Comparison of ENCODE assay signal across 17 cellular contexts in genomic region chr17:82479602-82480001, GRCh38. TPM values are rescaled to one million over a fixed set of nuclear protein-coding genes. Genes with fewer than 3 reads are reported as not detected.
DNase-seq lines count a peak whose midpoint lies in the region; ATAC-seq and TF ChIP-seq lines count a peak whose summit lies in the region.
"Had no signal": no experiment of that assay in that cellular context is flagged by ENCODE, and none has a peak within 500 bp of the region (broad histone marks: within the 10 kb centered on the region; RNA-seq: fewer than 3 reads in every experiment).

No MANE protein-coding gene starts in this region.

- no peaks in the 10 kb centered on the region for H3K9me3 Mint-ChIP-seq in activated T-cell treated with anti-CD3 and anti-CD28 coated beads, Interleukin-2, amount 50 U/mL, for 24 hours
- H3K9me3 Mint-ChIP-seq in central memory CD8-positive, alpha-beta T cell = no peaks in the 10 kb centered on the region

- H3K27ac ChIP-seq in KOPT-K1 (ENCODE audit: low read depth, low read length, poor library complexity, severe bottlenecking) (peak overlapping the region; percentile 31), osteoblast (ENCODE audit: low read depth, low read length) (no peak overlapping the region), WERI-Rb-1 (no peak overlapping the region)
- H3K27ac ChIP-seq: C4-2B had no signal

- H3K79me2 ChIP-seq in osteoblast (ENCODE audit: insufficient read depth, low read length) = no peaks in the 10 kb centered on the region

- H3K27ac Mint-ChIP-seq in activated T-cell treated with anti-CD3 and anti-CD28 coated beads, Interleukin-2, amount 50 U/mL, for 24 hours = peak overlapping the region; percentile 41
- H3K27ac Mint-ChIP-seq in central memory CD8-positive, alpha-beta T cell (ENCODE audit: low read depth) = peak overlapping the region; percentile 76

- H3K4me2 ChIP-seq in osteoblast (ENCODE audit: insufficient read depth, low read length) = no peak overlapping the region

- H3K36me3 ChIP-seq in KOPT-K1 (ENCODE audit: insufficient read depth, low read length) (peaks cover 99% of the 10 kb centered on the region), osteoblast (ENCODE audit: insufficient read depth, low read length) (peaks cover 18% of the 10 kb centered on the region), WERI-Rb-1 (peaks cover 99% of the 10 kb centered on the region)

- H3K27me3 ChIP-seq in osteoblast (ENCODE audit: insufficient read depth, low read length) (no peaks in the 10 kb centered on the region), WERI-Rb-1 (ENCODE audit: insufficient read depth, low read depth, severe bottlenecking) (no peaks in the 10 kb centered on the region)

- H3K4me1 ChIP-seq in osteoblast (ENCODE audit: insufficient read depth, low read length) = no peaks in the 10 kb centered on the region

- peaks cover 8% of the 10 kb centered on the region for H3K4me1 Mint-ChIP-seq in activated T-cell treated with anti-CD3 and anti-CD28 coated beads, Interleukin-2, amount 50 U/mL, for 24 hours (ENCODE audit: low read depth)
- no peaks in the 10 kb centered on the region for H3K4me1 Mint-ChIP-seq in central memory CD8-positive, alpha-beta T cell

- H3K9me3 ChIP-seq in KOPT-K1 (ENCODE audit: insufficient read depth, low read length, poor library complexity, severe bottlenecking) = no peaks in the 10 kb centered on the region
- H3K9me3 ChIP-seq in osteoblast (ENCODE audit: low read depth, low read length) = no peaks in the 10 kb centered on the region
- no peaks in the 10 kb centered on the region for H3K9me3 ChIP-seq in WERI-Rb-1 (ENCODE audit: severe bottlenecking)

- H3K27me3 Mint-ChIP-seq in activated T-cell treated with anti-CD3 and anti-CD28 coated beads, Interleukin-2, amount 50 U/mL, for 24 hours = no peaks in the 10 kb centered on the region
- no peaks in the 10 kb centered on the region for H3K27me3 Mint-ChIP-seq in central memory CD8-positive, alpha-beta T cell

- H3K4me3 ChIP-seq in osteoblast (ENCODE audit: insufficient read depth, low read length) (no peak overlapping the region), WERI-Rb-1 (ENCODE audit: low read depth, low read length) (no peak overlapping the region)

- no peak for DNase-seq in activated T-cell treated with anti-CD3 and anti-CD28 coated beads, Interleukin-2, amount 50 U/mL, for 24 hours
- no peak for DNase-seq in activated T-cell treated with anti-CD3 and anti-CD28 coated beads, Interleukin-2, amount 50 U/mL, for 48 hours
- DNase-seq in central memory CD8-positive, alpha-beta T cell (ENCODE audit: low spot score in 2 of 2) = no peak
- DNase-seq in osteoblast (ENCODE audit: insufficient read length, low spot score, missing footprints) = peak; percentile 39
- no peak for DNase-seq in WERI-Rb-1
- DNase-seq in NOMO-1 treated with dmso at 0.1 percent for 144 hours (lab: John Stamatoyannopoulos, UW; ENCODE audit: unreplicated experiment) = no peak
- no peak for DNase-seq in LoVo (ENCODE audit: low spot score)
- DNase-seq: GOT3; KBM-7; MV-4-11; NCI-H1694 treated with DMSO at 0.1 percent for 48 hours; NK-92 treated with Interleukin-12 subunit alpha and Interleukin-12 subunit beta, amount 100 ng/mL, for 24 hours; OCI-M1; SHP77 had no signal

- TF ChIP-seq CTCF in osteoblast (IDR thresholded peaks at IDR 0.05; ENCODE audit: extremely low read depth, low read depth, low read length) = no peak
- TF ChIP-seq CTCF in WERI-Rb-1 (IDR thresholded peaks at IDR 0.05; ENCODE audit: low read depth, low read length) = no peak

- peaks cover 84% of the 10 kb centered on the region for H3K36me3 Mint-ChIP-seq in activated T-cell treated with anti-CD3 and anti-CD28 coated beads, Interleukin-2, amount 50 U/mL, for 24 hours (ENCODE audit: low read depth)
- peaks cover 44% of the 10 kb centered on the region for H3K36me3 Mint-ChIP-seq in central memory CD8-positive, alpha-beta T cell (ENCODE audit: insufficient read depth)

- ATAC-seq in central memory CD8-positive, alpha-beta T cell (replicated peaks; ENCODE audit: extremely low read depth, poor library complexity, severe bottlenecking) = no peak
- ATAC-seq: HepG2 had no signal

- H3K4me3 Mint-ChIP-seq in activated T-cell treated with anti-CD3 and anti-CD28 coated beads, Interleukin-2, amount 50 U/mL, for 24 hours = no peak overlapping the region
- no peak overlapping the region for H3K4me3 Mint-ChIP-seq in central memory CD8-positive, alpha-beta T cell

- no peak overlapping the region for H2AFZ ChIP-seq in osteoblast (ENCODE audit: low read length)

- peaks cover 2% of the 10 kb centered on the region for H4K20me1 ChIP-seq in osteoblast (ENCODE audit: insufficient read depth, low read length)

RNA-seq across cellular contexts. Expression of gene NARF, which starts 21.1 kb away (rescaled TPM):
- 34.4 and 36.8 TPM in 2 replicates for total RNA-seq in osteoblast

RNA-seq across cellular contexts. Expression of gene CYBC1, which starts 29.1 kb away (rescaled TPM):
- 72.4 and 75.1 TPM in 2 replicates for total RNA-seq in osteoblast

RNA-seq across cellular contexts. Expression of gene FOXK2, which starts 39.9 kb away (rescaled TPM):
- total RNA-seq in osteoblast = 26.8 and 29.3 TPM in 2 replicates
